Comparison of ENCODE assay signal across 15 cellular contexts in the genomic region with DNA sequence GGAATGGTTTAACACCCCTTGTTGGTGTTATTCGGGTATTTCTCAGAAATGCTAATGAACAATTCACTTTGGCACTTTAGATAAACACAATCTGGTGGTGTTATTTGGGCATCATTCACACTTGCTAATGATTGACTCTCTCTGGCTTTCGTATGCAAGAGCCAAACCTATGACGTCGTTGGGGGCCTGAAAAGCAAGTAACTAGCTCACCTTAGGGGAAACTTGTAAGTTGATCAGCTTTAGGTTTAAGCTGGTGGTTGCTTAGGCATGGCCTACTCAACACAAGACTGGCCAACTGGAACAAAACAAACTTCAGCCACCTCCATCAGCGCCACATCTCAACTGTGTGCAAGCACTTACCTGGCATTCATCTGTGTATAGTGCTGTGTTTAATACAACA. TPM values are rescaled to one million over a fixed set of nuclear protein-coding genes. Genes with fewer than 3 reads are reported as not detected.
DNase-seq lines count a peak whose midpoint lies in the region; ATAC-seq and TF ChIP-seq lines count a peak whose summit lies in the region.
"Had no signal": no experiment of that assay in that cellular context is flagged by ENCODE, and none has a peak within 500 bp of the region (broad histone marks: within the 10 kb centered on the region; RNA-seq: fewer than 3 reads in every experiment).

No MANE protein-coding gene starts in this region.

- peaks cover 6% of the 10 kb centered on the region for H3K9me3 Mint-ChIP-seq in activated CD4-positive, alpha-beta T cell treated with anti-CD3 and anti-CD28 coated beads, Interleukin-2, amount 10 ng/mL, durations not matched to agents 24 days and 14 days
- H3K9me3 Mint-ChIP-seq in nephron progenitor cell, result no peaks in the 10 kb centered on the region

- no peak overlapping the region for H3K4me3 Mint-ChIP-seq in activated CD4-positive, alpha-beta T cell treated with anti-CD3 and anti-CD28 coated beads, Interleukin-2, amount 10 ng/mL, durations not matched to agents 24 days and 14 days
- no peak overlapping the region for H3K4me3 Mint-ChIP-seq in nephron progenitor cell

- no peaks in the 10 kb centered on the region for H3K36me3 Mint-ChIP-seq in activated CD4-positive, alpha-beta T cell treated with anti-CD3 and anti-CD28 coated beads, Interleukin-2, amount 10 ng/mL, durations not matched to agents 24 days and 14 days (ENCODE audit: low read depth)
- H3K36me3 Mint-ChIP-seq in nephron progenitor cell (ENCODE audit: low read depth), result no peaks in the 10 kb centered on the region

- no peak overlapping the region for H3K27ac Mint-ChIP-seq in activated CD4-positive, alpha-beta T cell treated with anti-CD3 and anti-CD28 coated beads, Interleukin-2, amount 10 ng/mL, durations not matched to agents 24 days and 14 days
- H3K27ac Mint-ChIP-seq in nephron progenitor cell, result no peak overlapping the region

- TF ChIP-seq CTCF in nephron progenitor cell (IDR thresholded peaks at IDR 0.05), result no peak

- DNase-seq in activated CD4-positive, alpha-beta T cell treated with anti-CD3 and anti-CD28 coated beads, Interleukin-2, amount 10 ng/mL, durations not matched to agents 24 days and 14 days, result peak; percentile 42
- DNase-seq in activated CD4-positive, alpha-beta T cell treated with anti-CD3 and anti-CD28 coated beads, Interleukin-2, amount 50 U/mL, for 48 hours, result no peak
- DNase-seq in NCI-H69 (lab: John Stamatoyannopoulos, UW) (peak; percentile 21), kidney glomerular epithelial cell (lab: John Stamatoyannopoulos, UW) (peak; percentile 49), NCI-H1436 (lab: John Stamatoyannopoulos, UW) (no peak), nephron progenitor cell (no peak)
- DNase-seq: C1 segment of cervical spinal cord, DMS79, IMR-90, Kasumi-1, NCI-H2081 treated with DMSO at 0.1 percent for 48 hours, PC-3 had no signal

- H3K27me3 Mint-ChIP-seq in activated CD4-positive, alpha-beta T cell treated with anti-CD3 and anti-CD28 coated beads, Interleukin-2, amount 10 ng/mL, durations not matched to agents 24 days and 14 days, result peaks cover 74% of the 10 kb centered on the region
- peaks cover 58% of the 10 kb centered on the region for H3K27me3 Mint-ChIP-seq in nephron progenitor cell (ENCODE audit: low read depth, poor library complexity)

- peaks cover 2% of the 10 kb centered on the region for H3K4me1 Mint-ChIP-seq in activated CD4-positive, alpha-beta T cell treated with anti-CD3 and anti-CD28 coated beads, Interleukin-2, amount 10 ng/mL, durations not matched to agents 24 days and 14 days
- peaks cover 35% of the 10 kb centered on the region for H3K4me1 Mint-ChIP-seq in nephron progenitor cell

- intact Hi-C loops in activated CD4-positive, alpha-beta T cell treated with anti-CD3 and anti-CD28 coated beads, Interleukin-2, amount 10 ng/mL, durations not matched to agents 24 days and 14 days (cut with micrococcal nuclease), result no loop called here

- ATAC-seq in HG03108 (IDR thresholded peaks at IDR 0.05; ENCODE audit: unreplicated experiment) (no peak), HG03354 (IDR thresholded peaks at IDR 0.05; ENCODE audit: poor library complexity, severe bottlenecking, unreplicated experiment) (no peak)
- ATAC-seq: HCT116, PC-3 had no signal

RNA-seq across cellular contexts. Expression of a gene that starts 24.4 kb away (rescaled TPM):
- total RNA-seq in activated CD4-positive, alpha-beta T cell treated with anti-CD3 and anti-CD28 coated beads, Interleukin-2, amount 10 ng/mL, durations not matched to agents 24 days and 14 days, result not detected in 2 replicates
- total RNA-seq: IMR-90, PC-3 had no signal

Comparison
In these comparisons a context has a peak if more than half of its experiments do, and no peak if none do; other contexts are left out.
1. DNase-seq: peak in activated CD4-positive, alpha-beta T cell treated with anti-CD3 and anti-CD28 coated beads, Interleukin-2, amount 10 ng/mL, durations not matched to agents 24 days and 14 days (single experiment), NCI-H69 (single experiment) and kidney glomerular epithelial cell (single experiment); none in activated CD4-positive, alpha-beta T cell treated with anti-CD3 and anti-CD28 coated beads, Interleukin-2, amount 50 U/mL, for 48 hours (0 of 2), NCI-H1436 (single experiment) and nephron progenitor cell (single experiment).